Comparison of ENCODE assay signal across 4 cellular contexts in genomic region chr6:143631196-143631595, GRCh38.
TF ChIP-seq lines count a peak whose summit lies in the region.

No MANE protein-coding gene starts in this region.

TF ChIP-seq in HEK293, 187 proteins besides CTCF, POLR2A, EP300 and RAD21:
- TF ChIP-seq ZNF121 (tag by site-specific recombination; IDR thresholded peaks at IDR 0.05), result peak; percentile 91
TF ChIP-seq in HEK293: peak in this region for 1; not testable (repeated sequence) for 186.

TF ChIP-seq in WTC11, 78 proteins besides CTCF, POLR2A, EP300 and RAD21:
- TF ChIP-seq GTF2I (CRISPR knock-in tag; conservative IDR thresholded peaks at IDR 0.05) (0 out of 2 replicates have a peak, but pooled peaks have one; percentile 18), ZNF121 (CRISPR knock-in tag; IDR thresholded peaks at IDR 0.05) (peak; percentile 73; the same call in 1 of the 2 replicates)

TF ChIP-seq in K562, 482 proteins besides CTCF, POLR2A, EP300 and RAD21:
- TF ChIP-seq ZNF121 (CRISPR knock-in tag; conservative IDR thresholded peaks at IDR 0.05), result peak; percentile 94

TF ChIP-seq in HepG2, 621 proteins besides CTCF, POLR2A, EP300 and RAD21:
- peak; percentile 40; the same call in 1 of the 2 replicates for TF ChIP-seq ZNF121 (CRISPR knock-in tag; IDR thresholded peaks at IDR 0.05)
